In genomic region chr4:158015241-158015640, GRCh38 we compare ENCODE assay signal across 1 cellular context.
TF ChIP-seq lines count a peak whose summit lies in the region.

No MANE protein-coding gene starts in this region.

TF ChIP-seq in GM23338, 12 proteins besides CTCF, POLR2A, EP300 and RAD21 (continued from another document):
- TF ChIP-seq ZNF462 (CRISPR knock-in tag; IDR thresholded peaks at IDR 0.05) (no peak), REST (IDR thresholded peaks at IDR 0.05; ENCODE audit: unreplicated experiment) (no peak), ZNF331 (CRISPR knock-in tag; IDR thresholded peaks at IDR 0.05; ENCODE audit: low read depth) (no peak), EZH2 (IDR thresholded peaks at IDR 0.05; ENCODE audit: low read depth, unreplicated experiment) (no peak), ETS1 (IDR thresholded peaks at IDR 0.05) (no peak), JUNB (IDR thresholded peaks at IDR 0.05; ENCODE audit: unreplicated experiment) (no peak), CREB1 (CRISPR knock-in tag; IDR thresholded peaks at IDR 0.05; ENCODE audit: low read depth) (no peak), NANOG (IDR thresholded peaks at IDR 0.05; ENCODE audit: borderline replicate concordance) (no peak), ZNF114 (CRISPR knock-in tag; IDR thresholded peaks at IDR 0.05) (no peak), POLR2AphosphoS5 (IDR thresholded peaks at IDR 0.05; ENCODE audit: low read depth) (no peak), EZH2phosphoT487 (IDR thresholded peaks at IDR 0.05; ENCODE audit: unreplicated experiment) (no peak)
